In the genomic region with DNA sequence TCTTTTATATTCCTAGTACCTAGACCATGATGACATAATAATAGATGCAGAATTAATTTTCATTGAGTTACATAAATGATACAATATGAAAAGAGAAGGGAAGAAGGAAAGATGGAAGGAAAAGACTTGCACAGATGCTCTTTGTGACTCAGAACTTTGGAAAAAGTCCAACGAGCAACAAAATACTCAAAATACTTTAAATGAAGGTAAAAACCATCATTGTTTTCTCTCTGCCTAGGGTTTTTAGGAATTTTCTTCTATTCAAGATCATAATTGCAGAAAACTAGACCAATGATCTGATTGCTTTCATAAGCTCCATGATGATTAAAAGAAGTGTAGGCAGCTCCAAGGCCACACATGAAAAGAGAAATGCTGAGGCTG, we compare ENCODE assay signal across 26 cellular contexts.
"Had no signal": no experiment of that assay in that cellular context is flagged by ENCODE, and none has a peak within 500 bp of the region (broad histone marks: within the 10 kb centered on the region; RNA-seq: fewer than 3 reads in every experiment).

No MANE protein-coding gene starts in this region.

- DNase-seq: activated CD4-positive, alpha-beta T cell treated with anti-CD3 and anti-CD28 coated beads for 4 hours; activated CD4-positive, alpha-beta T cell treated with anti-CD3 and anti-CD28 coated beads, Interleukin-2, amount 50 U/mL, for 4 hours; activated naive CD4-positive, alpha-beta T cell; activated T-cell treated with anti-CD3 and anti-CD28 coated beads for 4 hours; activated T-cell treated with anti-CD3 and anti-CD28 coated beads, Interleukin-2, amount 50 U/mL, for 72 hours; brain microvascular endothelial cell; cortex of kidney; left lung; lower lobe of right lung; mesenchymal stem cell; natural killer cell; posterior cingulate gyrus; right cardiac atrium; stimulated activated CD4-positive, alpha-beta T cell treated with anti-CD3 and anti-CD28 coated beads, Interleukin-12 subunit alpha, Interleukin-12 subunit beta, amount 100 ng/mL, for 4 hours; stimulated activated CD4-positive, alpha-beta T cell treated with anti-CD3 and anti-CD28 coated beads, Interleukin-4, amount 100 ng/mL, for 1 hour; stimulated activated naive CD8-positive, alpha-beta T cell treated with anti-CD3 and anti-CD28 coated beads, Interleukin-15, amount 100 ng/mL, for 72 hours; substantia nigra; uterus had no signal

- H3K27me3 ChIP-seq: brain microvascular endothelial cell, left lung, uterus had no signal

- H3K4me3 Mint-ChIP-seq: activated T-cell treated with anti-CD3 and anti-CD28 coated beads, Interleukin-2, amount 50 U/mL, for 72 hours; natural killer cell; stimulated activated memory B cell treated with anti-CD40 and anti-IgM and Interleukin-4, amounts not matched to agents 10 μg/mL and 1 μg/mL and 100 μg/mL, for 72 hours; stimulated activated naive CD8-positive, alpha-beta T cell treated with anti-CD3 and anti-CD28 coated beads, Interleukin-15, amount 100 ng/mL, for 72 hours; type B pancreatic cell had no signal

- ATAC-seq: activated naive CD4-positive, alpha-beta T cell treated with anti-CD3 and anti-CD28 coated beads, Interleukin-2, amount 50 U/mL, for 72 hours; activated T-cell treated with anti-CD3 and anti-CD28 coated beads, Interleukin-2, amount 50 U/mL, for 72 hours; left lung; lower lobe of right lung; natural killer cell; stimulated activated memory B cell treated with anti-CD40 and anti-IgM and Interleukin-4, amounts not matched to agents 10 μg/mL and 1 μg/mL and 100 μg/mL, for 72 hours; stimulated activated naive CD8-positive, alpha-beta T cell treated with anti-CD3 and anti-CD28 coated beads, Interleukin-15, amount 100 ng/mL, for 72 hours had no signal

- H3K36me3 ChIP-seq: brain microvascular endothelial cell, left lung, lower lobe of right lung, uterus had no signal

- H3K27ac ChIP-seq: brain microvascular endothelial cell, left lung, lower lobe of right lung, skin epidermis, uterus had no signal

- H3K4me3 ChIP-seq: left lung, lower lobe of right lung, skin epidermis, uterus had no signal

- H3K9me3 ChIP-seq: left lung, lower lobe of right lung, uterus had no signal

- H3K9me3 Mint-ChIP-seq: activated naive CD4-positive, alpha-beta T cell treated with anti-CD3 and anti-CD28 coated beads, Interleukin-2, amount 50 U/mL, for 72 hours; natural killer cell; stimulated activated naive CD8-positive, alpha-beta T cell treated with anti-CD3 and anti-CD28 coated beads, Interleukin-15, amount 100 ng/mL, for 72 hours; type B pancreatic cell had no signal

- H3K4me1 ChIP-seq: left lung, lower lobe of right lung, uterus had no signal

- H3K36me3 Mint-ChIP-seq: activated naive CD4-positive, alpha-beta T cell treated with anti-CD3 and anti-CD28 coated beads, Interleukin-2, amount 50 U/mL, for 72 hours; natural killer cell; stimulated activated memory B cell treated with anti-CD40 and anti-IgM and Interleukin-4, amounts not matched to agents 10 μg/mL and 1 μg/mL and 100 μg/mL, for 72 hours; type B pancreatic cell had no signal

- FAIRE-seq: endothelial cell of umbilical vein, frontal cortex, islet of Langerhans, TTC549 had no signal

- H3K4me1 Mint-ChIP-seq: natural killer cell; stimulated activated memory B cell treated with anti-CD40 and anti-IgM and Interleukin-4, amounts not matched to agents 10 μg/mL and 1 μg/mL and 100 μg/mL, for 72 hours; stimulated activated naive CD8-positive, alpha-beta T cell treated with anti-CD3 and anti-CD28 coated beads, Interleukin-15, amount 100 ng/mL, for 72 hours had no signal

- H3K27ac Mint-ChIP-seq: activated naive CD4-positive, alpha-beta T cell treated with anti-CD3 and anti-CD28 coated beads, Interleukin-2, amount 50 U/mL, for 72 hours; activated T-cell treated with anti-CD3 and anti-CD28 coated beads, Interleukin-2, amount 50 U/mL, for 72 hours; natural killer cell; stimulated activated memory B cell treated with anti-CD40 and anti-IgM and Interleukin-4, amounts not matched to agents 10 μg/mL and 1 μg/mL and 100 μg/mL, for 72 hours; stimulated activated naive CD8-positive, alpha-beta T cell treated with anti-CD3 and anti-CD28 coated beads, Interleukin-15, amount 100 ng/mL, for 72 hours; type B pancreatic cell had no signal
